7 cellular contexts compared by ENCODE assay signal in the genomic region with DNA sequence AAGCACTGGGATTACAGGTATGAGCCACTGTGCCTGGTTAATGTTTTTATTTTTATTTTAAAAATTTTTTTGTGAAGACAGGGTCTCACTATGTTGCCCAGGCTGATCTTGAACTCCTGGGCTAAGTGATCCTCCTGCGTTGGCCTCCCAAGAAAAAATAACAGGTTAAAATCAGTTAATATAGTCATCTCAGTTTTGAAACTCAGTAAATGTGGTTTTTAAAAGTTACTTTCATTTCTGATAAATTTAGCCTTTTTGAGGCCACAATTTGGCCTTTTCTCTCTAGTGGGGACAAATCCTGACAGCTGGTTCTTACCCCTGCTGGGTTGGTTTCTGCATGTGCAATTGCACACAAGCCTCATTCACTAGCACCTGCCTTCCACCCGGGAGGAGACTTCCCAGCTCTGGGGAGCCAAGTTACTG. TPM values are rescaled to one million over a fixed set of nuclear protein-coding genes. Genes with fewer than 3 reads are reported as not detected.
DNase-seq lines count a peak whose midpoint lies in the region; ATAC-seq and TF ChIP-seq lines count a peak whose summit lies in the region.
"Had no signal": no experiment of that assay in that cellular context is flagged by ENCODE, and none has a peak within 500 bp of the region (broad histone marks: within the 10 kb centered on the region; RNA-seq: fewer than 3 reads in every experiment).

No MANE protein-coding gene starts in this region.

- peak; percentile 56 for ATAC-seq in GM21381 (IDR thresholded peaks at IDR 0.05; ENCODE audit: unreplicated experiment)
- peak; percentile 51 for ATAC-seq in HG03558 (IDR thresholded peaks at IDR 0.05; ENCODE audit: extremely low read depth, unreplicated experiment)

- no peak overlapping the region for H3K4me3 ChIP-seq in SK-N-SH (ENCODE audit: low read depth in 2 of 2, low read length in 1 of 2)

- no peak for TF ChIP-seq CTCF in GM10248 (IDR thresholded peaks at IDR 0.05; ENCODE audit: control extremely low read depth, extremely low read depth, low read depth, missing control alignments)
- no peak for TF ChIP-seq CTCF in SK-N-SH (IDR thresholded peaks at IDR 0.05)

- DNase-seq in GM10248 (ENCODE audit: extremely low spot score) (peak; percentile 75), NCI-H128 (lab: John Stamatoyannopoulos, UW; ENCODE audit: unreplicated experiment) (no peak), SK-N-SH (no peak), AG08395 (ENCODE audit: low spot score) (no peak)

- H3K27ac ChIP-seq in SK-N-SH (ENCODE audit: low read depth in 2 of 2, low read length in 1 of 2) = no peak overlapping the region
- H3K27ac ChIP-seq: C4-2B had no signal

- no peaks in the 10 kb centered on the region for H3K27me3 ChIP-seq in SK-N-SH (ENCODE audit: insufficient read depth)

- peaks cover 4 to 20% of the 10 kb centered on the region in 2 experiments for H3K36me3 ChIP-seq in SK-N-SH (replicated peaks in 1 of 2; ENCODE audit: control insufficient read depth in 1 of 2, insufficient read depth in 2 of 2, low read length in 1 of 2)

- no peak overlapping the region for H3K9ac ChIP-seq in SK-N-SH

- no peak overlapping the region for H2AFZ ChIP-seq in SK-N-SH (ENCODE audit: low read depth)

- H3K4me2 ChIP-seq in SK-N-SH = no peak overlapping the region

- peaks cover 13% of the 10 kb centered on the region for H3K79me2 ChIP-seq in SK-N-SH (ENCODE audit: insufficient read depth)

- WGBS in SK-N-SH (ENCODE audit: low lambda C conversion rate) = 59% methylated on average over 2 of the region's 2 CpGs

- POLR2A ChIA-PET in GM10248 (lab: Yijun Ruan, JAX) (interaction anchor here (0.6 to 1.5 kb wide), 4 partner anchors 9 to 71 kb away, joined by 3 to 9 read pairs (median 6); partner anchors contain the start of gene PMF1), SK-N-SH (lab: Yijun Ruan, JAX) (interaction anchor here (0.6 to 1.5 kb wide), 2 partner anchors 13 to 56 kb away, joined by 3 to 7 read pairs; partner anchors contain the start of genes PMF1 and SMG5)

- no peak for TF ChIP-seq RAD21 in SK-N-SH (IDR thresholded peaks at IDR 0.05; ENCODE audit: low read length)

- no peaks in the 10 kb centered on the region; a peak in 1 of 4 replicates for H3K4me1 ChIP-seq in SK-N-SH (ENCODE audit: control insufficient read depth in 1 of 2, insufficient read depth in 2 of 2, low read depth in 1 of 2, low read length in 1 of 2)

- CTCF ChIA-PET in GM10248 (lab: Yijun Ruan, JAX) = interaction anchor here (0.7 to 14.6 kb wide), 26 partner anchors 9 to 160 kb away, joined by 3 to 306 read pairs (median 8); partner anchors contain the start of genes PAQR6, PMF1, SEMA4A and SLC25A44
- CTCF ChIA-PET in SK-N-SH (lab: Yijun Ruan, JAX) = interaction anchor here (0.8 to 7.1 kb wide), 29 partner anchors 9 to 288 kb away, joined by 3 to 121 read pairs (median 7); partner anchors contain the start of genes LMNA, PAQR6, PMF1 and SLC25A44

- no peak for TF ChIP-seq EP300 in SK-N-SH (IDR thresholded peaks at IDR 0.05; ENCODE audit: borderline replicate concordance in 1 of 2, low read depth in 1 of 2, low read length in 1 of 2)

- no peaks in the 10 kb centered on the region for H4K20me1 ChIP-seq in SK-N-SH (ENCODE audit: insufficient read depth)

- no peaks in the 10 kb centered on the region for H3K9me2 ChIP-seq in SK-N-SH

- H3F3A ChIP-seq in SK-N-SH (replicated peaks; ENCODE audit: insufficient read depth) = peaks cover 24% of the 10 kb centered on the region

- no peaks in the 10 kb centered on the region for H3K9me3 ChIP-seq in SK-N-SH

TF ChIP-seq in SK-N-SH, 30 proteins besides CTCF, POLR2A, EP300 and RAD21:
- no peak for TF ChIP-seq SIN3A (IDR thresholded peaks at IDR 0.05; ENCODE audit: borderline replicate concordance, low read depth, low read length)
- no peak for TF ChIP-seq SMC3 (IDR thresholded peaks at IDR 0.05; ENCODE audit: low read depth, low read length)
- TF ChIP-seq, protein P1, sequence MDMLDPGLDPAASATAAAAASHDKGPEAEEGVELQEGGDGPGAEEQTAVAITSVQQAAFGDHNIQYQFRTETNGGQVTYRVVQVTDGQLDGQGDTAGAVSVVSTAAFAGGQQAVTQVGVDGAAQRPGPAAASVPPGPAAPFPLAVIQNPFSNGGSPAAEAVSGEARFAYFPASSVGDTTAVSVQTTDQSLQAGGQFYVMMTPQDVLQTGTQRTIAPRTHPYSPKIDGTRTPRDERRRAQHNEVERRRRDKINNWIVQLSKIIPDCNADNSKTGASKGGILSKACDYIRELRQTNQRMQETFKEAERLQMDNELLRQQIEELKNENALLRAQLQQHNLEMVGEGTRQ (IDR thresholded peaks at IDR 0.05; ENCODE audit: borderline replicate concordance, low read depth, low read length) = no peak
- no peak for TF ChIP-seq EZH2phosphoT487 (IDR thresholded peaks at IDR 0.05; ENCODE audit: borderline replicate concordance, low read depth)
- TF ChIP-seq CHD2 (IDR thresholded peaks at IDR 0.05; ENCODE audit: low read length, partially characterized antibody) = no peak
- TF ChIP-seq, protein P2, sequence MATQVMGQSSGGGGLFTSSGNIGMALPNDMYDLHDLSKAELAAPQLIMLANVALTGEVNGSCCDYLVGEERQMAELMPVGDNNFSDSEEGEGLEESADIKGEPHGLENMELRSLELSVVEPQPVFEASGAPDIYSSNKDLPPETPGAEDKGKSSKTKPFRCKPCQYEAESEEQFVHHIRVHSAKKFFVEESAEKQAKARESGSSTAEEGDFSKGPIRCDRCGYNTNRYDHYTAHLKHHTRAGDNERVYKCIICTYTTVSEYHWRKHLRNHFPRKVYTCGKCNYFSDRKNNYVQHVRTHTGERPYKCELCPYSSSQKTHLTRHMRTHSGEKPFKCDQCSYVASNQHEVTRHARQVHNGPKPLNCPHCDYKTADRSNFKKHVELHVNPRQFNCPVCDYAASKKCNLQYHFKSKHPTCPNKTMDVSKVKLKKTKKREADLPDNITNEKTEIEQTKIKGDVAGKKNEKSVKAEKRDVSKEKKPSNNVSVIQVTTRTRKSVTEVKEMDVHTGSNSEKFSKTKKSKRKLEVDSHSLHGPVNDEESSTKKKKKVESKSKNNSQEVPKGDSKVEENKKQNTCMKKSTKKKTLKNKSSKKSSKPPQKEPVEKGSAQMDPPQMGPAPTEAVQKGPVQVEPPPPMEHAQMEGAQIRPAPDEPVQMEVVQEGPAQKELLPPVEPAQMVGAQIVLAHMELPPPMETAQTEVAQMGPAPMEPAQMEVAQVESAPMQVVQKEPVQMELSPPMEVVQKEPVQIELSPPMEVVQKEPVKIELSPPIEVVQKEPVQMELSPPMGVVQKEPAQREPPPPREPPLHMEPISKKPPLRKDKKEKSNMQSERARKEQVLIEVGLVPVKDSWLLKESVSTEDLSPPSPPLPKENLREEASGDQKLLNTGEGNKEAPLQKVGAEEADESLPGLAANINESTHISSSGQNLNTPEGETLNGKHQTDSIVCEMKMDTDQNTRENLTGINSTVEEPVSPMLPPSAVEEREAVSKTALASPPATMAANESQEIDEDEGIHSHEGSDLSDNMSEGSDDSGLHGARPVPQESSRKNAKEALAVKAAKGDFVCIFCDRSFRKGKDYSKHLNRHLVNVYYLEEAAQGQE (IDR thresholded peaks at IDR 0.05; ENCODE audit: low read depth, low read length) = no peak
- no peak for TF ChIP-seq TCF12 (IDR thresholded peaks at IDR 0.05)

RNA-seq across cellular contexts. Expression of gene PMF1, which starts 13.3 kb away (rescaled TPM):
- 72.5 and 89.5 TPM in 2 replicates for polyA plus RNA-seq in SK-N-SH (2012; rRNA removed)
- polyA plus RNA-seq in SK-N-SH (2012; cell fraction: cytosol; rRNA removed) = 60.3 and 74.6 TPM in 2 replicates
- 66.4 and 78.0 TPM in 2 replicates for polyA plus RNA-seq in SK-N-SH (2012; cell fraction: nucleus; rRNA removed)

RNA-seq across cellular contexts. Expression of gene BGLAP, which starts 15.9 kb away (rescaled TPM):
- polyA plus RNA-seq in SK-N-SH (2012; rRNA removed) = 0.96 and 1.1 TPM in 2 replicates
- 0.13 and 0.18 TPM in 2 replicates for polyA plus RNA-seq in SK-N-SH (2012; cell fraction: cytosol; rRNA removed)
- 7.7 and 10.5 TPM in 2 replicates for polyA plus RNA-seq in SK-N-SH (2012; cell fraction: nucleus; rRNA removed)

RNA-seq across cellular contexts. Expression of gene PAQR6, which starts 21.7 kb away (rescaled TPM):
- polyA plus RNA-seq in SK-N-SH (2012; rRNA removed) = 2.4 and 3.5 TPM in 2 replicates
- polyA plus RNA-seq in SK-N-SH (2012; cell fraction: cytosol; rRNA removed) = 0.69 and 0.88 TPM in 2 replicates
- polyA plus RNA-seq in SK-N-SH (2012; cell fraction: nucleus; rRNA removed) = 30.6 and 40.2 TPM in 2 replicates

RNA-seq across cellular contexts. Expression of gene SLC25A44, which starts 32.2 kb away (rescaled TPM):
- polyA plus RNA-seq in SK-N-SH (2012; rRNA removed) = 28.5 and 40.2 TPM in 2 replicates
- 25.1 and 30.1 TPM in 2 replicates for polyA plus RNA-seq in SK-N-SH (2012; cell fraction: cytosol; rRNA removed)
- 23.0 and 37.6 TPM in 2 replicates for polyA plus RNA-seq in SK-N-SH (2012; cell fraction: nucleus; rRNA removed)

RNA-seq across cellular contexts. Expression of gene SMG5, which starts 56.5 kb away (rescaled TPM):
- 21.3 and 28.2 TPM in 2 replicates for polyA plus RNA-seq in SK-N-SH (2012; rRNA removed)
- 12.5 and 19.4 TPM in 2 replicates for polyA plus RNA-seq in SK-N-SH (2012; cell fraction: cytosol; rRNA removed)
- polyA plus RNA-seq in SK-N-SH (2012; cell fraction: nucleus; rRNA removed) = 112 and 114 TPM in 2 replicates
